ENCODE assay signal across 21 cellular contexts in genomic region chr1:203001986-203002385, GRCh38. TPM values are rescaled to one million over a fixed set of nuclear protein-coding genes. Genes with fewer than 3 reads are reported as not detected.
A peak's percentile ranks its signal among the peaks of the same experiment; 100 is the strongest.
DNase-seq lines count a peak whose midpoint lies in the region; TF ChIP-seq lines count a peak whose summit lies in the region.
"Had no signal": no experiment of that assay in that cellular context is flagged by ENCODE, and none has a peak within 500 bp of the region (broad histone marks: within the 10 kb centered on the region; RNA-seq: fewer than 3 reads in every experiment).

No MANE protein-coding gene starts in this region.

- no TSS peak for BruUV-seq in mammary epithelial cell (replicated peaks; lab: Mats Ljungman, UMichigan)

- peaks cover 10% of the 10 kb centered on the region for H3K27me3 Mint-ChIP-seq in endothelial cell (ENCODE audit: unreplicated experiment)

- H3K4me1 ChIP-seq in mammary epithelial cell (ENCODE audit: insufficient read depth, low read length), result peaks cover 4% of the 10 kb centered on the region
- no peaks in the 10 kb centered on the region for H3K4me1 ChIP-seq in breast epithelium
- H3K4me1 ChIP-seq in osteoblast (ENCODE audit: insufficient read depth, low read length), result no peaks in the 10 kb centered on the region
- peaks cover 0 to 13% (median 2%) of the 10 kb centered on the region in 4 donors for H3K4me1 ChIP-seq in tibial nerve

- H3K79me2 ChIP-seq in mammary epithelial cell (ENCODE audit: insufficient read depth, low read length), result no peaks in the 10 kb centered on the region
- no peaks in the 10 kb centered on the region for H3K79me2 ChIP-seq in osteoblast (ENCODE audit: insufficient read depth, low read length)

- no peak for TF ChIP-seq EP300 in tibial nerve (IDR thresholded peaks at IDR 0.05)

- H3K9me3 Mint-ChIP-seq in endothelial cell (ENCODE audit: unreplicated experiment), result no peaks in the 10 kb centered on the region
- H3K9me3 Mint-ChIP-seq: CD4-positive, alpha-beta T cell had no signal

- dilution Hi-C loops in mammary epithelial cell (cut with HindIII; ENCODE audit: low sequenced_read_pairs), result loop anchor here (25.0 kb wide), 1 partner anchor 90 kb away; no protein-coding TSS in a partner anchor

- H3K27ac ChIP-seq in mammary epithelial cell (ENCODE audit: insufficient read depth, low read depth, low read length) (no peak overlapping the region), breast epithelium (no peak overlapping the region), osteoblast (ENCODE audit: low read depth, low read length) (no peak overlapping the region), tibial nerve (no peak overlapping the region)
- H3K27ac ChIP-seq: SK-N-MC had no signal

- TF ChIP-seq POLR2A in breast epithelium (IDR thresholded peaks at IDR 0.05) (no peak), tibial nerve (IDR thresholded peaks at IDR 0.05) (no peak)

- no peak overlapping the region for H3K4me3 Mint-ChIP-seq in endothelial cell (ENCODE audit: unreplicated experiment)

- no peaks in the 10 kb centered on the region for H4K20me1 ChIP-seq in mammary epithelial cell (ENCODE audit: insufficient read depth, low read length)
- no peaks in the 10 kb centered on the region for H4K20me1 ChIP-seq in osteoblast (ENCODE audit: insufficient read depth, low read length)

- in situ Hi-C loops in mammary epithelial cell (cut with MboI; ENCODE audit: low sequenced_read_pairs in 2 of 2), result no loop called here

- DNase-seq in mammary epithelial cell (no peak), breast epithelium (ENCODE audit: low spot score in 2 of 2) (no peak), endothelial cell (ENCODE audit: low spot score) (no peak), osteoblast (ENCODE audit: insufficient read length, low spot score, missing footprints) (no peak), DMS53 treated with DMSO at 0.1 percent for 48 hours (lab: John Stamatoyannopoulos, UW; ENCODE audit: unreplicated experiment) (no peak), tibial nerve (ENCODE audit: low spot score in 2 of 2) (no peak)
- DNase-seq: 8988T; BE2C; Caco-2; CD4-positive, alpha-beta T cell; GF-D8; GOT3; KG1; MV-4-11; NCI-H187; NCI-H2227 treated with DMSO at 0.1 percent for 48 hours; NCI-H510A treated with DMSO at 0.1 percent for 48 hours; NCI-H774; OCI-M1; SHP77 had no signal

- peaks cover 10% of the 10 kb centered on the region for H3K4me1 Mint-ChIP-seq in endothelial cell (ENCODE audit: unreplicated experiment)

- H3K36me3 ChIP-seq in mammary epithelial cell (ENCODE audit: insufficient read depth, low read length), result no peaks in the 10 kb centered on the region
- no peaks in the 10 kb centered on the region for H3K36me3 ChIP-seq in breast epithelium
- no peaks in the 10 kb centered on the region for H3K36me3 ChIP-seq in osteoblast (ENCODE audit: insufficient read depth, low read length)
- H3K36me3 ChIP-seq in tibial nerve, result no peaks in the 10 kb centered on the region
- H3K36me3 ChIP-seq: BE2C had no signal

- H3K9me3 ChIP-seq in mammary epithelial cell (replicated peaks; ENCODE audit: insufficient read depth, low read length) (no peaks in the 10 kb centered on the region), breast epithelium (no peaks in the 10 kb centered on the region), osteoblast (ENCODE audit: low read depth, low read length) (no peaks in the 10 kb centered on the region), tibial nerve (no peaks in the 10 kb centered on the region)
- H3K9me3 ChIP-seq: BE2C, Caco-2 had no signal

- H2AFZ ChIP-seq in mammary epithelial cell (ENCODE audit: low read depth, low read length), result peak overlapping the region; percentile 47
- peak overlapping the region; percentile 40 for H2AFZ ChIP-seq in osteoblast (ENCODE audit: low read length)

- no peak overlapping the region for H3K9ac ChIP-seq in mammary epithelial cell (ENCODE audit: insufficient read depth, low read length)

- H3K4me3 ChIP-seq in mammary epithelial cell (replicated peaks in 1 of 3; ENCODE audit: insufficient read depth in 1 of 3, low read depth in 2 of 3, low read length in 3 of 3) (no peak overlapping the region), breast epithelium (no peak overlapping the region), osteoblast (ENCODE audit: insufficient read depth, low read length) (no peak overlapping the region), tibial nerve (no peak overlapping the region)
- H3K4me3 ChIP-seq: SK-N-MC had no signal

- no peaks in the 10 kb centered on the region for H3K36me3 Mint-ChIP-seq in endothelial cell (ENCODE audit: low read depth, unreplicated experiment)

- H3K27me3 ChIP-seq in mammary epithelial cell (ENCODE audit: insufficient read depth, low read length) (no peaks in the 10 kb centered on the region), breast epithelium (no peaks in the 10 kb centered on the region), osteoblast (ENCODE audit: insufficient read depth, low read length) (peaks cover 4% of the 10 kb centered on the region), tibial nerve (peaks cover 0 to 10% of the 10 kb centered on the region in 2 donors)

- TF ChIP-seq CTCF in mammary epithelial cell (conservative IDR thresholded peaks at IDR 0.05 in 1 of 2, IDR thresholded peaks at IDR 0.05 in 1 of 2; ENCODE audit: extremely low read depth in 1 of 2, insufficient read depth in 1 of 2, low read depth in 1 of 2, low read length in 2 of 2), result no peak
- TF ChIP-seq CTCF in breast epithelium (IDR thresholded peaks at IDR 0.05), result no peak
- TF ChIP-seq CTCF in endothelial cell (IDR thresholded peaks at IDR 0.05; ENCODE audit: unreplicated experiment), result no peak
- no peak for TF ChIP-seq CTCF in osteoblast (IDR thresholded peaks at IDR 0.05; ENCODE audit: extremely low read depth, low read depth, low read length)
- TF ChIP-seq CTCF in tibial nerve (IDR thresholded peaks at IDR 0.05), result no peak

- no peak overlapping the region for H3K4me2 ChIP-seq in mammary epithelial cell (ENCODE audit: insufficient read depth, low read depth, low read length)
- H3K4me2 ChIP-seq in osteoblast (ENCODE audit: insufficient read depth, low read length), result no peak overlapping the region

- H3K27ac Mint-ChIP-seq in endothelial cell (ENCODE audit: unreplicated experiment), result peak overlapping the region; percentile 38
- H3K27ac Mint-ChIP-seq: CD4-positive, alpha-beta T cell had no signal

- intact Hi-C loops in mammary epithelial cell (cut with micrococcal nuclease), result no loop called here
- intact Hi-C loops in breast epithelium (cut with DNase I; ENCODE audit: low total_unique reads), result loop anchor here (5.0 kb wide), 1 partner anchor 1475 kb away; no protein-coding TSS in a partner anchor

- CTCF ChIA-PET in mammary epithelial cell (lab: Charles Lee; ENCODE audit: low non-redundant PET), result interaction anchor here (0.7 kb wide), 1 partner anchor 24 kb away, joined by 3 read pairs; the partner anchor contains the start of gene PPFIA4

- WGBS in mammary epithelial cell (ENCODE audit: low coverage, missing lambda C conversion rate), result 81% methylated on average over 6 of the region's 9 CpGs
- 76 to 80% methylated on average over 9 of the region's 9 CpGs for WGBS in tibial nerve, 2 donors

RNA-seq across cellular contexts. Expression of gene TMEM183A, which starts 5.2 kb away (rescaled TPM):
- total RNA-seq in mammary epithelial cell (10 to 100 TPM; 58.1 to 97.4 TPM), breast epithelium (100 to 1,000 TPM in 1 of 3 donors, 10 to 100 TPM in 2; 85.9 to 113 (median 94.1) TPM), endothelial cell (ENCODE audit: unreplicated experiment) (65.5 TPM), osteoblast (116 and 118 TPM in 2 replicates), tibial nerve (10 to 100 TPM; 64.3 to 80.6 (median 74.7) TPM)
- polyA plus RNA-seq in mammary epithelial cell, result 80.8 TPM
- 140 TPM for polyA minus RNA-seq in mammary epithelial cell

RNA-seq across cellular contexts. Expression of gene PPFIA4, which starts 24.3 kb away (rescaled TPM):
- total RNA-seq in mammary epithelial cell (1 to 10 TPM; 8.2 to 8.3 TPM), breast epithelium (1 to 10 TPM in 2 of 3 donors, under 1 TPM in 1; 0.80 to 5.6 (median 2.9) TPM), endothelial cell (ENCODE audit: unreplicated experiment) (4.0 TPM), osteoblast (8.0 and 10.9 TPM in 2 replicates), tibial nerve (10 to 100 TPM in 1 of 4 donors, under 1 TPM in 3; under 0.01 to 24.6 (median 0.30) TPM)
- 4.7 TPM for polyA plus RNA-seq in mammary epithelial cell
- polyA minus RNA-seq in mammary epithelial cell, result 7.1 TPM

RNA-seq across cellular contexts. Expression of gene CYB5R1, which starts 34.9 kb away (rescaled TPM):
- total RNA-seq in mammary epithelial cell, result 10 to 100 TPM; 50.7 to 95.2 TPM
- polyA plus RNA-seq in mammary epithelial cell, result 97.7 TPM
- polyA minus RNA-seq in mammary epithelial cell, result 57.0 TPM
- total RNA-seq in breast epithelium, result 10 to 100 TPM; 42.0 to 77.4 (median 53.8) TPM
- 56.5 TPM for total RNA-seq in endothelial cell (ENCODE audit: unreplicated experiment)
- 49.2 and 60.8 TPM in 2 replicates for total RNA-seq in osteoblast
- 10 to 100 TPM; 36.6 to 48.9 (median 42.2) TPM for total RNA-seq in tibial nerve

RNA-seq across cellular contexts. Expression of gene ADIPOR1, which starts 43.9 kb away (rescaled TPM):
- total RNA-seq in mammary epithelial cell (100 to 1,000 TPM in 1 of 2 donors, 10 to 100 TPM in 1; 98.2 to 157 TPM), breast epithelium (100 to 1,000 TPM in 1 of 3 donors, 10 to 100 TPM in 2; 87.2 to 143 (median 87.5) TPM), endothelial cell (ENCODE audit: unreplicated experiment) (52.9 TPM), osteoblast (91.9 and 104 TPM in 2 replicates), tibial nerve (10 to 100 TPM; 68.6 to 95.1 (median 80.1) TPM)
- polyA plus RNA-seq in mammary epithelial cell, result 171 TPM
- polyA minus RNA-seq in mammary epithelial cell, result 196 TPM
